ENCODE assay signal across 9 cellular contexts in the genomic region with DNA sequence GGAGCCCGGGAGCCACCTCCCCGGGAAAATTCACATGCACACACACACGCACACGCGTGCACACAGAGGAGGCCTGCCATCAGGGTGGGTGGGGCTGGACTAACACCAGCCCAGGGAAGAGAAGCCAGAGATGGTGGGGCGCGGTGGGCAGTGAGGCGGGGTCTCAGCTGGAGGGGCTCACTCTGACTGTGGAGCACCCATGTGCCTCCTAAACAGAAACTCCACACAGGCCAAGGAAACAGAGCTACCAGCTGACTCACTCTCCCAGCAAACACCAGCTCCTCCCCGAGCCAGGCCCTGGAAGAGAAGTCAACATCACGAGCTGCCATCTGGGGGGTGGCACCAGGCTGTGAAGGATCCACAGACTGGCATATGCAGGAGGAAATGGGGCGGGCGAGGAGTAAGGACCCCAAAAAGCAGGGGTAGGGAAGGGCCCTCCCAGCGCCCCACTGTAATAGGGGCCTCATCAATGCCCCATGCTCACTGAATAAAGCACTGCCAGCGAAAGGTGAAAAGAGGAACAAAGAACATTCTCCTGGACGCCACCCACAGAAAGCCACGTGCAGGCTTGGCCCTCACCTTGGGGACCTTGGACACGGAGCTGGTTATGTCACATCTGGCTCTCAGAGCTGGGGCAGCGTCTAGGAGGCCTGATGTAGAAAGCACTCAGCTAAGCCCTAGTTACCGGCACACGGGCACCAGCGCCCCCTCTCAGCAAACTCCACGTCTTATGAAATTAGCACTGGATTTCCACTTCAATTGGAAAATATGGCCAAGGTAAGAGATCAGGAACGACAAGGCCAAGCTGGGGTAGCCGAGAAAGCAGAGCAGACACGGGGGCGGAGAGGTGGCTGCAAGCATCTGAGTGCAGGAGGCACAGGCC. TPM values are rescaled to one million over a fixed set of nuclear protein-coding genes. Genes with fewer than 3 reads are reported as not detected.
DNase-seq lines count a peak whose midpoint lies in the region; ATAC-seq, FAIRE-seq and TF ChIP-seq lines count a peak whose summit lies in the region.
"Had no signal": no experiment of that assay in that cellular context is flagged by ENCODE, and none has a peak within 500 bp of the region (broad histone marks: within the 10 kb centered on the region; RNA-seq: fewer than 3 reads in every experiment).

No MANE protein-coding gene starts in this region.

- peak; percentile 41 for FAIRE-seq in G401.6 (lab: Jason Lieb, UNC)

- H3F3A ChIP-seq in SK-N-SH (replicated peaks; ENCODE audit: insufficient read depth) (peaks cover 7% of the 10 kb centered on the region), neural cell (ENCODE audit: insufficient read depth, low read length, poor library complexity, severe bottlenecking) (no peaks in the 10 kb centered on the region)

- TF ChIP-seq CTCF in SK-N-SH (IDR thresholded peaks at IDR 0.05) (peak; percentile 30; the same call in 1 of the 2 replicates), neural cell (IDR thresholded peaks at IDR 0.05; ENCODE audit: poor library complexity, severe bottlenecking) (peak; percentile 42)

- ATAC-seq in HG03060 (IDR thresholded peaks at IDR 0.05; ENCODE audit: low read depth, unreplicated experiment) (peak; percentile 40), HG03045 (IDR thresholded peaks at IDR 0.05; ENCODE audit: unreplicated experiment) (no peak)

- H3K4me1 ChIP-seq in SK-N-SH (ENCODE audit: control insufficient read depth in 1 of 2, insufficient read depth in 2 of 2, low read depth in 1 of 2, low read length in 1 of 2), result peaks cover 26 to 31% of the 10 kb centered on the region in 2 experiments; a peak in 3 of 4 replicates

- H2AFZ ChIP-seq in SK-N-SH (ENCODE audit: low read depth) (peak overlapping the region; percentile 49), neural cell (ENCODE audit: low read depth, low read length) (no peak overlapping the region)

- no peaks in the 10 kb centered on the region for H4K20me1 ChIP-seq in SK-N-SH (ENCODE audit: insufficient read depth)
- H4K20me1 ChIP-seq in neural cell (ENCODE audit: insufficient read depth), result no peaks in the 10 kb centered on the region

- H3K9ac ChIP-seq in SK-N-SH, result peak overlapping the region; percentile 81
- H3K9ac ChIP-seq in neural cell (ENCODE audit: low read length), result no peak overlapping the region

- 38% methylated on average over 22 of the region's 26 CpGs for WGBS in SK-N-SH (ENCODE audit: low lambda C conversion rate)

- CTCF ChIA-PET in SK-N-SH (lab: Yijun Ruan, JAX), result interaction anchor here (0.9 to 2.4 kb wide), 10 partner anchors 10 to 409 kb away, joined by 3 to 7 read pairs (median 3); no protein-coding TSS in a partner anchor

- H3K79me2 ChIP-seq in SK-N-SH (ENCODE audit: insufficient read depth) (peaks cover 3% of the 10 kb centered on the region; the same call in 1 of the 2 replicates), neural cell (replicated peaks; ENCODE audit: insufficient read depth, low read length) (no peaks in the 10 kb centered on the region)

- no peaks in the 10 kb centered on the region for H3K36me3 ChIP-seq in SK-N-SH (replicated peaks in 1 of 2; ENCODE audit: control insufficient read depth in 1 of 2, insufficient read depth in 2 of 2, low read length in 1 of 2)
- no peaks in the 10 kb centered on the region for H3K36me3 ChIP-seq in neural cell (ENCODE audit: insufficient read depth, low read length)

- no peaks in the 10 kb centered on the region for H3K27me3 ChIP-seq in SK-N-SH (ENCODE audit: insufficient read depth)
- no peaks in the 10 kb centered on the region for H3K27me3 ChIP-seq in neural cell (ENCODE audit: insufficient read depth, low read depth, low read length)

- TF ChIP-seq RAD21 in SK-N-SH (IDR thresholded peaks at IDR 0.05; ENCODE audit: low read length), result no peak
- TF ChIP-seq RAD21 in neural cell (conservative IDR thresholded peaks at IDR 0.05), result peak; percentile 36

- DNase-seq in SK-N-SH (no peak), fibroblast of the conjunctiva (ENCODE audit: low read depth) (peak; percentile 47), DMS79 (lab: John Stamatoyannopoulos, UW) (no peak)
- no peak for DNase-seq in activated CD4-positive, alpha-beta T cell treated with anti-CD3 and anti-CD28 coated beads for 4 hours

- TF ChIP-seq EP300 in SK-N-SH (IDR thresholded peaks at IDR 0.05; ENCODE audit: borderline replicate concordance in 1 of 2, low read depth in 1 of 2, low read length in 1 of 2) (no peak), neural cell (conservative IDR thresholded peaks at IDR 0.05; ENCODE audit: poor library complexity, severe bottlenecking) (no peak)

- H3K27ac ChIP-seq in SK-N-SH (ENCODE audit: low read depth in 2 of 2, low read length in 1 of 2) (peak overlapping the region; percentile 73 to 97), neural cell (ENCODE audit: low read length) (no peak overlapping the region)
- H3K27ac ChIP-seq: VCaP had no signal

- H3K4me3 ChIP-seq in SK-N-SH (ENCODE audit: low read depth in 2 of 2, low read length in 1 of 2) (peak overlapping the region in 1 of 2 experiments; percentile 36; a peak in 2 of 4 replicates), neural cell (ENCODE audit: low read length) (no peak overlapping the region)

- H3K9me3 ChIP-seq in SK-N-SH, result no peaks in the 10 kb centered on the region
- no peaks in the 10 kb centered on the region for H3K9me3 ChIP-seq in neural cell (ENCODE audit: low read length)

- H3K4me2 ChIP-seq in SK-N-SH (peak overlapping the region; percentile 84), neural cell (ENCODE audit: low read length) (no peak overlapping the region)

- POLR2A ChIA-PET in SK-N-SH (lab: Yijun Ruan, JAX), result no interaction called here

- H3K9me2 ChIP-seq in SK-N-SH (no peaks in the 10 kb centered on the region), neural cell (ENCODE audit: insufficient read depth, low read length) (no peaks in the 10 kb centered on the region)

TF ChIP-seq in SK-N-SH, 30 proteins besides CTCF, POLR2A, EP300 and RAD21:
- TF ChIP-seq TCF12 (IDR thresholded peaks at IDR 0.05), result 0 out of 2 replicates have a peak, but pooled peaks have one; percentile 44
- TF ChIP-seq GATA2 (CRISPR knock-in tag; IDR thresholded peaks at IDR 0.05), result no peak
- TF ChIP-seq FOSL2 (IDR thresholded peaks at IDR 0.05; ENCODE audit: borderline replicate concordance, low read depth), result peak; percentile 50; the same call in 1 of the 2 replicates
- TF ChIP-seq MEF2A (IDR thresholded peaks at IDR 0.05; ENCODE audit: borderline replicate concordance, low read depth), result no peak
- TF ChIP-seq, protein P1, sequence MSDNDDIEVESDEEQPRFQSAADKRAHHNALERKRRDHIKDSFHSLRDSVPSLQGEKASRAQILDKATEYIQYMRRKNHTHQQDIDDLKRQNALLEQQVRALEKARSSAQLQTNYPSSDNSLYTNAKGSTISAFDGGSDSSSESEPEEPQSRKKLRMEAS (IDR thresholded peaks at IDR 0.05; ENCODE audit: low read depth), result peak; percentile 89

TF ChIP-seq in neural cell, 6 proteins besides CTCF, POLR2A, EP300 and RAD21:
- TF ChIP-seq SMC3 (conservative IDR thresholded peaks at IDR 0.05; ENCODE audit: poor library complexity), result peak; percentile 19
- TF ChIP-seq EZH2 (IDR thresholded peaks at IDR 0.05; ENCODE audit: borderline replicate concordance, insufficient read depth, low read length, poor library complexity, severe bottlenecking), result no peak
TF ChIP-seq in neural cell: peak in this region for 1.

RNA-seq across cellular contexts. Expression of gene INF2, which starts 8.4 kb away (rescaled TPM):
- polyA plus RNA-seq in SK-N-SH (2012; rRNA removed) (20.1 and 32.5 TPM in 2 replicates), neural cell (0.02 and 0.08 TPM in 2 replicates)
- 15.4 and 20.2 TPM in 2 replicates for polyA plus RNA-seq in SK-N-SH (2012; cell fraction: cytosol; rRNA removed)
- 97.9 and 115 TPM in 2 replicates for polyA plus RNA-seq in SK-N-SH (2012; cell fraction: nucleus; rRNA removed)
- not detected in 2 replicates for polyA minus RNA-seq in neural cell

RNA-seq across cellular contexts. Expression of gene ADSS1, which starts 43.0 kb away (rescaled TPM):
- polyA plus RNA-seq in SK-N-SH (2012; rRNA removed), result 11.8 and 14.3 TPM in 2 replicates
- 11.0 and 11.2 TPM in 2 replicates for polyA plus RNA-seq in SK-N-SH (2012; cell fraction: cytosol; rRNA removed)
- polyA plus RNA-seq in SK-N-SH (2012; cell fraction: nucleus; rRNA removed), result 44.6 and 48.8 TPM in 2 replicates
- polyA plus RNA-seq in neural cell, result 3.4 and 4.3 TPM in 2 replicates
- 0.73 and 0.93 TPM in 2 replicates for polyA minus RNA-seq in neural cell

Comparison
In these comparisons a context has a peak if more than half of its experiments do, and no peak if none do; other contexts are left out.
1. RNA of gene INF2, which starts 8.4 kb away (polyA plus RNA-seq): 15.4 to 115 TPM in SK-N-SH; 0.02 to 0.08 TPM in neural cell; every median in the first group is over 10 times any median in the second.